Comparison of ENCODE assay signal across 28 cellular contexts in the genomic region with DNA sequence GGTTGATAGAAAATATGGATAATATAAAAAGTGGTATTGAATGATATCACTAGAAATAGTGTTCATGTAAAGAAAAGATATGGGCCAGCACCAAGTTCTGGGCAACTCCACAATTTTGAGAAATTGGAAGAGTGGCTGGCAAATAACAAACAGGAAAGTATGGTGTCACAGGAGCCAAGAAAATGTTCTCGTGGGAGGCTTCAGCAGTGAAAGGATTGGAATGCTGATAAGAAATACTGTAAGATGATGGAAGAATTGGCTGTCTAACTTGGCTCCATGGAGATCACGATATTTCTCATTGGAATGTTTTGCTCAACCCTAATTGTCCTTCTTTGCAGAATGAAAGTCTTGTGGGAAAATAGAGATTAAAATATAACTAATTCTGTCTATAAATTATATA.
"Had no signal": no experiment of that assay in that cellular context is flagged by ENCODE, and none has a peak within 500 bp of the region (broad histone marks: within the 10 kb centered on the region; RNA-seq: fewer than 3 reads in every experiment).

No MANE protein-coding gene starts in this region.

- H3K4me3 ChIP-seq: adrenal gland, cardiac muscle cell had no signal

- DNase-seq: activated B cell treated with CpG ODN at 0.5 μM for 24 hours; activated CD4-positive, alpha-beta memory T cell treated with anti-CD3 and anti-CD28 coated beads for 36 hours; activated CD4-positive, alpha-beta T cell treated with anti-CD3 and anti-CD28 coated beads for 4 hours; activated CD4-positive, alpha-beta T cell treated with anti-CD3 and anti-CD28 coated beads, Interleukin-2, amount 10 ng/mL, durations not matched to agents 24 days and 14 days; activated CD4-positive, alpha-beta T cell treated with anti-CD3 and anti-CD28 coated beads, Interleukin-2, amount 50 U/mL, for 1 hour; activated CD4-positive, alpha-beta T cell treated with anti-CD3 and anti-CD28 coated beads, Interleukin-2, amount 50 U/mL, for 4 hours; activated CD4-positive, CD25-positive, alpha-beta regulatory T cell treated with anti-CD3 and anti-CD28 coated beads, Interleukin-2, amount 50 U/mL, for 72 hours; activated CD8-positive, alpha-beta memory T cell treated with anti-CD3 and anti-CD28 coated beads, Interleukin-2, amount 50 U/mL, for 4 hours; activated CD8-positive, alpha-beta T cell treated with anti-CD3 and anti-CD28 coated beads for 36 hours; activated effector memory CD4-positive, alpha-beta T cell treated with anti-CD3 and anti-CD28 coated beads, Interleukin-2, amount 50 U/mL, for 16 hours; activated gamma-delta T cell treated with Interleukin-2 at 50 U/mL for 16 hours; activated naive CD4-positive, alpha-beta T cell; activated naive CD4-positive, alpha-beta T cell treated with anti-CD3 and anti-CD28 coated beads for 36 hours; activated naive CD4-positive, alpha-beta T cell treated with anti-CD3 and anti-CD28 coated beads, Interleukin-2, amount 50 U/mL, for 16 hours; activated naive CD8-positive, alpha-beta T cell treated with anti-CD3 and anti-CD28 coated beads for 36 hours; activated T-cell treated with anti-CD3 and anti-CD28 coated beads for 4 hours; activated T-cell treated with anti-CD3 and anti-CD28 coated beads, Interleukin-2, amount 50 U/mL, for 1 hour; activated T-cell treated with anti-CD3 and anti-CD28 coated beads, Interleukin-2, amount 50 U/mL, for 4 hours; activated T-cell treated with anti-CD3 and anti-CD28 coated beads, Interleukin-2, amount 50 U/mL, for 72 hours; adrenal gland; amniotic stem cell; aorta; caudate nucleus; cerebellar nuclear complex; T-cell; T-helper 2 cell; T-helper 9 cell had no signal
